In the genomic region with DNA sequence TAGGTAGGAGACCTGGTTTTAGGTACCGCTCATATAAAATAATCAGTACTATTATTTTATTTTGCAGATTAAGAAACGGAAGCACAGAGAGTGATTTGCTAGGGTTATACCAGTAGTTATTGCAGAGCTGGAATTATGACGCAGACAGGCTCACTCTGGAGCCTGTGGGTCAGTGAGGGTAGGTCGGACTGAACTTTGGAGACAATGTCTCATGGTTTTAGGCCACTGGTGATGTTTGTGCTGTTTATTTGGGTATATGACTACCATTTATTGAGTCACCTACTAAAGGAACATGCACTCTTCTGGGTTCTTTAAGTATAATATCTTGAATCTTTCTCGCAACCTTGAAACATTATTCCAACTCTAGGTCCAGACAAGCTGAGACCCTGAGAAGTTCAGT, we compare ENCODE assay signal across 27 cellular contexts. TPM values are rescaled to one million over a fixed set of nuclear protein-coding genes. Genes with fewer than 3 reads are reported as not detected.
"Had no signal": no experiment of that assay in that cellular context is flagged by ENCODE, and none has a peak within 500 bp of the region (broad histone marks: within the 10 kb centered on the region; RNA-seq: fewer than 3 reads in every experiment).

No MANE protein-coding gene starts in this region.

- H3K9me3 ChIP-seq: adrenal gland, ascending aorta, neutrophil, ovary, sigmoid colon, upper lobe of left lung, vagina had no signal

- DNase-seq: activated CD4-positive, alpha-beta T cell treated with anti-CD3 and anti-CD28 coated beads, Interleukin-2, amount 10 ng/mL, durations not matched to agents 24 days and 14 days; activated CD4-positive, CD25-positive, alpha-beta regulatory T cell treated with anti-CD3 and anti-CD28 coated beads, Interleukin-2, amount 50 U/mL, for 72 hours; activated CD8-positive, alpha-beta memory T cell treated with anti-CD3 and anti-CD28 coated beads, Interleukin-2, amount 10 ng/mL, durations not matched to agents 7 days and 5 days; activated CD8-positive, alpha-beta T cell treated with anti-CD3 and anti-CD28 coated beads, Interleukin-2, amount 10 ng/mL, durations not matched to agents 7 days and 5 days; activated naive CD4-positive, alpha-beta T cell treated with Interleukin-2 at 50 U/mL for 16 hours; activated T-cell treated with anti-CD3 and anti-CD28 coated beads, Interleukin-2, amount 50 U/mL, for 48 hours; adrenal gland; cortex of kidney; glutamatergic neuron; left cardiac atrium; left ventricle myocardium superior; mammary epithelial cell; naive B cell; nephron progenitor cell; ovary; retina; sigmoid colon; small intestine; stimulated activated CD4-positive, alpha-beta T cell treated with anti-CD3 and anti-CD28 coated beads, Interleukin-4, amount 100 ng/mL, for 24 hours; stimulated activated naive CD8-positive, alpha-beta T cell treated with anti-CD3 and anti-CD28 coated beads, Interleukin-15, amount 100 ng/mL, for 72 hours; substantia nigra; T-helper 9 cell; upper lobe of left lung had no signal

- H3K36me3 ChIP-seq: adrenal gland, ascending aorta, cardiac muscle cell, neutrophil, ovary, sigmoid colon, upper lobe of left lung, vagina had no signal

- H3K4me3 ChIP-seq: adrenal gland, ascending aorta, cardiac muscle cell, ovary, sigmoid colon, vagina had no signal

- H3K27me3 ChIP-seq: adrenal gland, ascending aorta, cardiac muscle cell, neutrophil, ovary, sigmoid colon, upper lobe of left lung, vagina had no signal

- H3K27ac ChIP-seq: adrenal gland, ascending aorta, cardiac muscle cell, neutrophil, ovary, sigmoid colon, vagina had no signal

RNA-seq across cellular contexts. Expression of a gene that starts 33.5 kb away (rescaled TPM):
- total RNA-seq: activated CD8-positive, alpha-beta T cell treated with anti-CD3 and anti-CD28 coated beads, Interleukin-2, amount 10 ng/mL, durations not matched to agents 7 days and 5 days had no signal
